ENCODE assay signal across 23 cellular contexts in genomic region chr17:77753691-77754265, GRCh38.
"Had no signal": no experiment of that assay in that cellular context is flagged by ENCODE, and none has a peak within 500 bp of the region (broad histone marks: within the 10 kb centered on the region; RNA-seq: fewer than 3 reads in every experiment).

No MANE protein-coding gene starts in this region.

- H3K4me1 Mint-ChIP-seq: activated CD4-positive, alpha-beta T cell treated with anti-CD3 and anti-CD28 coated beads, Interleukin-2, amount 10 ng/mL, durations not matched to agents 7 days and 5 days; activated naive CD4-positive, alpha-beta T cell treated with anti-CD3 and anti-CD28 coated beads, Interleukin-2, amount 10 ng/mL, durations not matched to agents 7 days and 5 days; activated naive CD8-positive, alpha-beta T cell treated with anti-CD3 and anti-CD28 coated beads for 36 hours had no signal

- H3K4me3 ChIP-seq: cardiac muscle cell, Peyer's patch had no signal

- H3K27ac ChIP-seq: brain microvascular endothelial cell, cardiac muscle cell, Peyer's patch, RWPE1 had no signal

- H3K27me3 Mint-ChIP-seq: activated CD4-positive, alpha-beta memory T cell treated with anti-CD3 and anti-CD28 coated beads for 36 hours; activated naive CD8-positive, alpha-beta T cell treated with anti-CD3 and anti-CD28 coated beads for 36 hours had no signal

- H3K27me3 ChIP-seq: brain microvascular endothelial cell, cardiac muscle cell, Peyer's patch had no signal

- DNase-seq: activated CD4-positive, alpha-beta memory T cell treated with anti-CD3 and anti-CD28 coated beads for 36 hours; activated CD4-positive, alpha-beta T cell treated with anti-CD3 and anti-CD28 coated beads, Interleukin-2, amount 10 ng/mL, durations not matched to agents 7 days and 5 days; activated CD4-positive, CD25-positive, alpha-beta regulatory T cell; activated CD8-positive, alpha-beta memory T cell treated with anti-CD3 and anti-CD28 coated beads for 24 hours; activated gamma-delta T cell treated with Interleukin-2 at 50 U/mL for 16 hours; activated naive CD4-positive, alpha-beta T cell treated with anti-CD3 and anti-CD28 coated beads, Interleukin-2, amount 10 ng/mL, durations not matched to agents 7 days and 5 days; activated naive CD8-positive, alpha-beta T cell treated with anti-CD3 and anti-CD28 coated beads for 36 hours; activated T-cell treated with anti-CD3 and anti-CD28 coated beads, Interleukin-2, amount 50 U/mL, for 4 hours; brain microvascular endothelial cell; IMR-90; Kasumi-1; KBM-7; NCI-H1048; NCI-H146; NCI-H2029; NCI-H446; NCI-H524; SHP77 treated with DMSO at 0.1 percent for 48 hours; T-helper 2 cell; T1000 had no signal

- H3K9me3 Mint-ChIP-seq: activated T-cell treated with anti-CD3 and anti-CD28 coated beads, Interleukin-2, amount 50 U/mL, for 4 hours had no signal

- H3K36me3 ChIP-seq: brain microvascular endothelial cell, cardiac muscle cell, Peyer's patch had no signal

- H3K27ac Mint-ChIP-seq: activated CD4-positive, alpha-beta memory T cell treated with anti-CD3 and anti-CD28 coated beads for 36 hours; activated CD4-positive, alpha-beta T cell treated with anti-CD3 and anti-CD28 coated beads, Interleukin-2, amount 10 ng/mL, durations not matched to agents 7 days and 5 days; activated naive CD4-positive, alpha-beta T cell treated with anti-CD3 and anti-CD28 coated beads, Interleukin-2, amount 10 ng/mL, durations not matched to agents 7 days and 5 days; activated naive CD8-positive, alpha-beta T cell treated with anti-CD3 and anti-CD28 coated beads for 36 hours had no signal

- H3K4me1 ChIP-seq: Peyer's patch had no signal

- H3K4me3 Mint-ChIP-seq: activated CD4-positive, alpha-beta memory T cell treated with anti-CD3 and anti-CD28 coated beads for 36 hours; activated CD4-positive, alpha-beta T cell treated with anti-CD3 and anti-CD28 coated beads, Interleukin-2, amount 10 ng/mL, durations not matched to agents 7 days and 5 days; activated naive CD4-positive, alpha-beta T cell treated with anti-CD3 and anti-CD28 coated beads, Interleukin-2, amount 10 ng/mL, durations not matched to agents 7 days and 5 days; activated naive CD8-positive, alpha-beta T cell treated with anti-CD3 and anti-CD28 coated beads for 36 hours; activated T-cell treated with anti-CD3 and anti-CD28 coated beads, Interleukin-2, amount 50 U/mL, for 4 hours had no signal

- ATAC-seq: activated T-cell treated with anti-CD3 and anti-CD28 coated beads, Interleukin-2, amount 50 U/mL, for 4 hours had no signal

- H3K36me3 Mint-ChIP-seq: activated CD4-positive, alpha-beta memory T cell treated with anti-CD3 and anti-CD28 coated beads for 36 hours; activated naive CD4-positive, alpha-beta T cell treated with anti-CD3 and anti-CD28 coated beads, Interleukin-2, amount 10 ng/mL, durations not matched to agents 7 days and 5 days; activated naive CD8-positive, alpha-beta T cell treated with anti-CD3 and anti-CD28 coated beads for 36 hours had no signal
